ENCODE assay signal across 8 cellular contexts in genomic region chr19:10936661-10937084, GRCh38. TPM values are rescaled to one million over a fixed set of nuclear protein-coding genes. Genes with fewer than 3 reads are reported as not detected.
A peak's percentile ranks its signal among the peaks of the same experiment; 100 is the strongest.
DNase-seq lines count a peak whose midpoint lies in the region; ATAC-seq and TF ChIP-seq lines count a peak whose summit lies in the region.

No MANE protein-coding gene starts in this region.

- 2 to 7% (median 3%) methylated on average over 11 of the region's 11 CpGs for WGBS in heart left ventricle, 4 donors
- WGBS in psoas muscle, 3 donors, result 2 to 5% (median 4%) methylated on average over 11 of the region's 11 CpGs

- no peaks in the 10 kb centered on the region for H3K9me3 ChIP-seq in heart left ventricle
- no peaks in the 10 kb centered on the region for H3K9me3 ChIP-seq in psoas muscle

- no peak for TF ChIP-seq POLR2A in heart left ventricle (IDR thresholded peaks at IDR 0.05)

- H3K27me3 Mint-ChIP-seq in activated naive CD8-positive, alpha-beta T cell treated with anti-CD3 and anti-CD28 coated beads for 36 hours, result no peaks in the 10 kb centered on the region

- H3K36me3 ChIP-seq in heart left ventricle, result peaks cover 0 to 21% (median 8%) of the 10 kb centered on the region in 9 donors
- H3K36me3 ChIP-seq in psoas muscle (ENCODE audit: insufficient read depth in 1 of 2, low read depth in 1 of 2), result peaks cover 0 to 16% of the 10 kb centered on the region in 2 donors

- intact Hi-C loops in heart left ventricle (cut with DNase I), result loop anchor here in 6 of 10 donors (5.0 to 10.0 kb wide), 6 partner anchors 46 to 268 kb away; no protein-coding TSS in a partner anchor
- intact Hi-C loops in psoas muscle (cut with DNase I), result loop anchor here (5.0 to 10.0 kb wide), 3 partner anchors 101 to 198 kb away; no protein-coding TSS in a partner anchor

- no peak overlapping the region for H3K4me3 Mint-ChIP-seq in activated naive CD8-positive, alpha-beta T cell treated with anti-CD3 and anti-CD28 coated beads for 36 hours

- DNase-seq in DMS53 (lab: John Stamatoyannopoulos, UW) (peak; percentile 89), NOMO-1 treated with DMSO at 0.1 percent for 48 hours (lab: John Stamatoyannopoulos, UW; ENCODE audit: unreplicated experiment) (peak; percentile 69), heart left ventricle (no peak), psoas muscle (no peak)
- DNase-seq in Jurkat, Clone E6-1 (ENCODE audit: low read depth, low spot score), result peak; percentile 79
- peak; percentile 14 for DNase-seq in activated naive CD8-positive, alpha-beta T cell treated with anti-CD3 and anti-CD28 coated beads for 36 hours

- H3K27ac Mint-ChIP-seq in activated naive CD8-positive, alpha-beta T cell treated with anti-CD3 and anti-CD28 coated beads for 36 hours, result no peak overlapping the region

- no peaks in the 10 kb centered on the region for H3K9me3 Mint-ChIP-seq in activated naive CD8-positive, alpha-beta T cell treated with anti-CD3 and anti-CD28 coated beads for 36 hours

- peak; percentile 45 to 63 (median 58) for TF ChIP-seq CTCF in heart left ventricle (IDR thresholded peaks at IDR 0.05)
- peak; percentile 62 for TF ChIP-seq CTCF in psoas muscle (IDR thresholded peaks at IDR 0.05)

- H3K36me3 Mint-ChIP-seq in activated naive CD8-positive, alpha-beta T cell treated with anti-CD3 and anti-CD28 coated beads for 36 hours, result no peaks in the 10 kb centered on the region

- H3K4me1 Mint-ChIP-seq in activated naive CD8-positive, alpha-beta T cell treated with anti-CD3 and anti-CD28 coated beads for 36 hours, result peaks cover 6% of the 10 kb centered on the region

- peak; percentile 60 to 84 (median 79) for ATAC-seq in heart left ventricle
- ATAC-seq in psoas muscle, result peak; percentile 78 to 88 (median 84)
- no peak for ATAC-seq in HG03469 (IDR thresholded peaks at IDR 0.05; ENCODE audit: unreplicated experiment)
- ATAC-seq in HG03280 (IDR thresholded peaks at IDR 0.05; ENCODE audit: unreplicated experiment), result no peak

- H3K27me3 ChIP-seq in heart left ventricle, result no peaks in the 10 kb centered on the region
- no peaks in the 10 kb centered on the region for H3K27me3 ChIP-seq in psoas muscle (ENCODE audit: insufficient read depth in 3 of 3, low read length in 2 of 3)

- no peak overlapping the region for H3K4me3 ChIP-seq in Jurkat, Clone E6-1 (ENCODE audit: low read length)
- H3K4me3 ChIP-seq in heart left ventricle (peak overlapping the region in 2 of 12 donors; percentile 0 to 26), psoas muscle (no peak overlapping the region)

- H3K4me1 ChIP-seq in heart left ventricle, result peaks cover 0 to 8% (median 0%) of the 10 kb centered on the region in 12 donors
- peaks cover 4% of the 10 kb centered on the region for H3K4me1 ChIP-seq in psoas muscle

- no peak overlapping the region for H3K27ac ChIP-seq in heart left ventricle
- H3K27ac ChIP-seq in psoas muscle, result no peak overlapping the region

RNA-seq across cellular contexts. Expression of gene TIMM29, which starts 8.1 kb away (rescaled TPM):
- 26.0 TPM for polyA plus RNA-seq in Jurkat, Clone E6-1 (2012; ENCODE audit: insufficient read depth, insufficient read length)
- 10 to 100 TPM; 17.6 to 19.0 TPM for total RNA-seq in activated naive CD8-positive, alpha-beta T cell treated with anti-CD3 and anti-CD28 coated beads for 36 hours
- total RNA-seq in heart left ventricle, result 10 to 100 TPM; 10.0 to 29.3 (median 14.5) TPM
- polyA plus RNA-seq in heart left ventricle, result 10 to 100 TPM; 15.5 to 17.3 TPM
- 10 to 100 TPM; 12.9 to 24.2 (median 17.0) TPM for total RNA-seq in psoas muscle
- polyA plus RNA-seq in psoas muscle, result 10 to 100 TPM; 17.1 to 29.0 (median 20.2) TPM

RNA-seq across cellular contexts. Expression of gene YIPF2, which starts 8.2 kb away (rescaled TPM):
- polyA plus RNA-seq in Jurkat, Clone E6-1 (2012; ENCODE audit: insufficient read depth, insufficient read length), result 32.6 TPM
- total RNA-seq in activated naive CD8-positive, alpha-beta T cell treated with anti-CD3 and anti-CD28 coated beads for 36 hours, result 10 to 100 TPM; 22.3 to 24.0 TPM
- total RNA-seq in heart left ventricle, result 10 to 100 TPM; 11.5 to 27.1 (median 17.3) TPM
- 10 to 100 TPM; 21.5 to 38.7 TPM for polyA plus RNA-seq in heart left ventricle
- total RNA-seq in psoas muscle, result 10 to 100 TPM; 12.1 to 18.0 (median 16.7) TPM
- 10 to 100 TPM; 13.7 to 18.5 (median 18.1) TPM for polyA plus RNA-seq in psoas muscle

RNA-seq across cellular contexts. Expression of gene SMARCA4, which starts 24.2 kb away (rescaled TPM):
- polyA plus RNA-seq in Jurkat, Clone E6-1 (2012; ENCODE audit: insufficient read depth, insufficient read length), result 243 TPM
- 100 to 1,000 TPM; 108 to 109 TPM for total RNA-seq in activated naive CD8-positive, alpha-beta T cell treated with anti-CD3 and anti-CD28 coated beads for 36 hours
- 10 to 100 TPM; 34.1 to 70.9 (median 48.3) TPM for total RNA-seq in heart left ventricle
- polyA plus RNA-seq in heart left ventricle, result 10 to 100 TPM; 49.5 to 62.5 TPM
- total RNA-seq in psoas muscle, result 10 to 100 TPM; 34.8 to 75.6 (median 50.5) TPM
- polyA plus RNA-seq in psoas muscle, result 100 to 1,000 TPM in 1 of 3 donors, 10 to 100 TPM in 2; 36.7 to 124 (median 51.9) TPM

Comparison
In these comparisons a context has a peak if more than half of its experiments do, and no peak if none do; other contexts are left out.
1. DNase-seq: peak in DMS53 (single experiment), Jurkat, Clone E6-1 (single experiment), NOMO-1 treated with DMSO at 0.1 percent for 48 hours (single experiment) and activated naive CD8-positive, alpha-beta T cell treated with anti-CD3 and anti-CD28 coated beads for 36 hours (single experiment); none in heart left ventricle (0 of 5) and psoas muscle (0 of 2).
2. ATAC-seq: peak in heart left ventricle (4 of 4) and psoas muscle (4 of 4); none in HG03469 (single experiment) and HG03280 (single experiment).